In genomic region chr13:43516401-43516826, GRCh38 we compare ENCODE assay signal across 14 cellular contexts.
DNase-seq lines count a peak whose midpoint lies in the region; ATAC-seq and TF ChIP-seq lines count a peak whose summit lies in the region.
"Had no signal": no experiment of that assay in that cellular context is flagged by ENCODE, and none has a peak within 500 bp of the region (broad histone marks: within the 10 kb centered on the region; RNA-seq: fewer than 3 reads in every experiment).

No MANE protein-coding gene starts in this region.

- no peak overlapping the region for H3K4me3 ChIP-seq in cardiac muscle cell
- H3K4me3 ChIP-seq: stomach had no signal

- no peaks in the 10 kb centered on the region for H3K9me3 ChIP-seq in cardiac muscle cell (ENCODE audit: low read depth)
- H3K9me3 ChIP-seq: stomach had no signal

- peaks cover 11% of the 10 kb centered on the region for H3K4me1 ChIP-seq in cardiac muscle cell (ENCODE audit: low read depth)

- no peaks in the 10 kb centered on the region for H3K27me3 ChIP-seq in cardiac muscle cell
- H3K27me3 ChIP-seq: stomach had no signal

- no peaks in the 10 kb centered on the region for H3K36me3 ChIP-seq in cardiac muscle cell
- H3K36me3 ChIP-seq: stomach had no signal

- DNase-seq in EL (peak; percentile 24), NOMO-1 (lab: John Stamatoyannopoulos, UW; ENCODE audit: unreplicated experiment in 2 of 2) (peak; percentile 50 to 72), cardiac muscle cell (ENCODE audit: low read depth in 1 of 2, low spot score in 1 of 2) (peak; percentile 12 to 90), renal cortical epithelial cell (ENCODE audit: low read depth) (peak; percentile 47), NCI-H526 treated with DMSO at 0.1 percent for 48 hours (lab: John Stamatoyannopoulos, UW) (no peak)
- DNase-seq in stimulated activated CD8-positive, alpha-beta memory T cell treated with anti-CD3 and anti-CD28 coated beads, Interleukin-4, amount 100 ng/mL, for 48 hours, result no peak
- DNase-seq: activated CD8-positive, alpha-beta memory T cell treated with anti-CD3 and anti-CD28 coated beads for 24 hours; activated naive CD8-positive, alpha-beta T cell treated with anti-CD3 and anti-CD28 coated beads, Interleukin-2, amount 50 U/mL, for 24 hours; mesendoderm; NCI-H226; stimulated activated CD4-positive, alpha-beta T cell treated with anti-CD3 and anti-CD28 coated beads, Interleukin-2, amount 100 ng/mL, for 24 hours; stomach had no signal

- H3K27ac ChIP-seq in cardiac muscle cell, result no peak overlapping the region

- peak; percentile 11 for TF ChIP-seq CTCF in cardiac muscle cell (IDR thresholded peaks at IDR 0.05; ENCODE audit: low read depth, low read length)

- no peak for ATAC-seq in GM19395 (IDR thresholded peaks at IDR 0.05; ENCODE audit: unreplicated experiment)
- ATAC-seq in HG03521 (IDR thresholded peaks at IDR 0.05; ENCODE audit: unreplicated experiment), result no peak
- ATAC-seq: activated naive CD8-positive, alpha-beta T cell treated with anti-CD3 and anti-CD28 coated beads, Interleukin-2, amount 50 U/mL, for 24 hours had no signal

Comparison
In these comparisons a context has a peak if more than half of its experiments do, and no peak if none do; other contexts are left out.
1. DNase-seq: peak in EL (single experiment), NOMO-1 (2 of 2), cardiac muscle cell (2 of 2) and renal cortical epithelial cell (single experiment); none in stimulated activated CD8-positive, alpha-beta memory T cell treated with anti-CD3 and anti-CD28 coated beads, Interleukin-4, amount 100 ng/mL, for 48 hours (single experiment) and NCI-H526 treated with DMSO at 0.1 percent for 48 hours (single experiment).